ENCODE assay signal across 8 cellular contexts in genomic region chr6:170438402-170438753, GRCh38.
DNase-seq lines count a peak whose midpoint lies in the region; ATAC-seq, FAIRE-seq and TF ChIP-seq lines count a peak whose summit lies in the region.

No MANE protein-coding gene starts in this region.

- TF ChIP-seq CTCF in RWPE2 (IDR thresholded peaks at IDR 0.05; ENCODE audit: poor library complexity, severe bottlenecking) = no peak

- TF ChIP-seq POLR2A in GM12891 (IDR thresholded peaks at IDR 0.05; ENCODE audit: low read depth, low read length) = no peak

- in situ Hi-C loops in HAP-1 (cut with MboI; ENCODE audit: low sequenced_read_pairs) = no loop called here

- H3K4me1 ChIP-seq in HAP-1 (no peaks in the 10 kb centered on the region), RWPE2 (ENCODE audit: insufficient read depth, poor library complexity, severe bottlenecking) (peaks cover 9% of the 10 kb centered on the region)

- ATAC-seq in RWPE2 (ENCODE audit: low read depth) = peak; percentile 100

- H3K27me3 ChIP-seq in HAP-1 (ENCODE audit: low read depth) (no peaks in the 10 kb centered on the region), MG63 (no peaks in the 10 kb centered on the region), RWPE2 (ENCODE audit: insufficient read depth, poor library complexity, severe bottlenecking) (no peaks in the 10 kb centered on the region)

- DNase-seq in GM12891 (ENCODE audit: insufficient read length, low spot score) = peak; percentile 64
- peak; percentile 80 to 90 for DNase-seq in HAP-1 (ENCODE audit: low spot score in 2 of 2)
- DNase-seq in MG63 = peak; percentile 99
- DNase-seq in RWPE2 (ENCODE audit: low spot score) = peak; percentile 99
- peak; percentile 91 to 94 for DNase-seq in cerebellar nuclear complex (lab: John Stamatoyannopoulos, UW)
- DNase-seq in kidney glomerular epithelial cell (lab: John Stamatoyannopoulos, UW) = peak; percentile 95
- DNase-seq in stimulated activated CD4-positive, alpha-beta T cell treated with anti-CD3 and anti-CD28 coated beads, Interleukin-1b, Interleukin-23, amount 100 ng/mL, for 48 hours = peak; percentile 76
- no peak for DNase-seq in SKM-1 treated with dmso at 0.1 percent for 144 hours (lab: John Stamatoyannopoulos, UW; ENCODE audit: unreplicated experiment)

- H3K36me3 ChIP-seq in HAP-1 (replicated peaks) (no peaks in the 10 kb centered on the region), MG63 (no peaks in the 10 kb centered on the region), RWPE2 (ENCODE audit: low read depth) (no peaks in the 10 kb centered on the region)

- H3K4me3 ChIP-seq in HAP-1 (no peak overlapping the region), MG63 (no peak overlapping the region), RWPE2 (ENCODE audit: severe bottlenecking) (no peak overlapping the region)

- peak; percentile 62 for FAIRE-seq in GM12891 (lab: Jason Lieb, UNC)

- peak overlapping the region; percentile 63 for H3K27ac ChIP-seq in RWPE2 (ENCODE audit: poor library complexity, severe bottlenecking)

- H3K9me3 ChIP-seq in HAP-1 (peaks cover 3% of the 10 kb centered on the region; the same call in 1 of the 2 replicates), MG63 (peaks cover 8% of the 10 kb centered on the region), RWPE2 (ENCODE audit: severe bottlenecking) (no peaks in the 10 kb centered on the region)

TF ChIP-seq in GM12891, 5 proteins besides CTCF, POLR2A, EP300 and RAD21:
- TF ChIP-seq POU2F2 (IDR thresholded peaks at IDR 0.05; ENCODE audit: low read depth, low read length) (no peak), PAX5 (IDR thresholded peaks at IDR 0.05; ENCODE audit: insufficient read depth, low read length, severe bottlenecking) (no peak), TAF1 (IDR thresholded peaks at IDR 0.05; ENCODE audit: low read depth, low read length) (no peak), POLR2AphosphoS5 (IDR thresholded peaks at IDR 0.05; ENCODE audit: low read depth, low read length) (no peak), SPI1 (IDR thresholded peaks at IDR 0.05; ENCODE audit: low read depth, low read length) (no peak)
